16 cellular contexts compared by ENCODE assay signal in genomic region chr5:54514269-54514668, GRCh38. TPM values are rescaled to one million over a fixed set of nuclear protein-coding genes. Genes with fewer than 3 reads are reported as not detected.
DNase-seq lines count a peak whose midpoint lies in the region; ATAC-seq and TF ChIP-seq lines count a peak whose summit lies in the region.
"Had no signal": no experiment of that assay in that cellular context is flagged by ENCODE, and none has a peak within 500 bp of the region (broad histone marks: within the 10 kb centered on the region; RNA-seq: fewer than 3 reads in every experiment).

No MANE protein-coding gene starts in this region.

- POLR2A ChIA-PET in OCI-LY7 (lab: Charles Lee), result no interaction called here

- H4K20me1 ChIP-seq in OCI-LY7 (ENCODE audit: insufficient read depth, low read length), result no peaks in the 10 kb centered on the region

- H3K4me2 ChIP-seq in OCI-LY7 (ENCODE audit: low read length), result no peak overlapping the region

- H3K4me3 ChIP-seq in OCI-LY7 (ENCODE audit: low read depth, low read length, poor library complexity, severe bottlenecking) (no peak overlapping the region), aorta (ENCODE audit: low read length in 2 of 2) (no peak overlapping the region)
- H3K4me3 ChIP-seq: esophagus squamous epithelium, skin epidermis had no signal

- TF ChIP-seq CTCF in OCI-LY7 (conservative IDR thresholded peaks at IDR 0.05; ENCODE audit: low read length) (peak; percentile 29; the same call in 1 of the 2 replicates), foreskin keratinocyte (conservative IDR thresholded peaks at IDR 0.05) (peak; percentile 20), Calu3 (IDR thresholded peaks at IDR 0.05; ENCODE audit: unreplicated experiment) (no peak)

- peaks cover 19% of the 10 kb centered on the region for H3K36me3 Mint-ChIP-seq in Calu3 (ENCODE audit: insufficient read depth, unreplicated experiment)
- peaks cover 4% of the 10 kb centered on the region for H3K36me3 Mint-ChIP-seq in activated CD4-positive, alpha-beta T cell treated with anti-CD3 and anti-CD28 coated beads, Interleukin-2, amount 10 ng/mL, durations not matched to agents 24 days and 14 days (ENCODE audit: low read depth)
- H3K36me3 Mint-ChIP-seq: naive B cell had no signal

- peaks cover 9% of the 10 kb centered on the region for H3K27me3 Mint-ChIP-seq in Calu3 (ENCODE audit: unreplicated experiment)
- H3K27me3 Mint-ChIP-seq in activated CD4-positive, alpha-beta T cell treated with anti-CD3 and anti-CD28 coated beads, Interleukin-2, amount 10 ng/mL, durations not matched to agents 24 days and 14 days, result peaks cover 38% of the 10 kb centered on the region

- intact Hi-C loops in OCI-LY7 (cut with micrococcal nuclease; ENCODE audit: unreplicated experiment), result loop anchor here (10.0 kb wide), 1 partner anchor 631 kb away; no protein-coding TSS in a partner anchor
- intact Hi-C loops in Calu3 (cut with micrococcal nuclease; ENCODE audit: unreplicated experiment), result no loop called here
- intact Hi-C loops in activated CD4-positive, alpha-beta T cell treated with anti-CD3 and anti-CD28 coated beads, Interleukin-2, amount 10 ng/mL, durations not matched to agents 24 days and 14 days (cut with micrococcal nuclease), result loop anchor here (10.0 kb wide), 2 partner anchors 521 to 631 kb away; no protein-coding TSS in a partner anchor
- intact Hi-C loops in aorta (cut with DNase I), result no loop called here

- DNase-seq in NOMO-1 treated with DMSO at 0.1 percent for 48 hours (lab: John Stamatoyannopoulos, UW; ENCODE audit: unreplicated experiment), result peak; percentile 37
- no peak for DNase-seq in NOMO-1 treated with dmso at 0.1 percent for 144 hours (lab: John Stamatoyannopoulos, UW; ENCODE audit: unreplicated experiment)
- DNase-seq in OCI-LY7 (ENCODE audit: low spot score), result peak; percentile 41
- no peak for DNase-seq in foreskin keratinocyte
- DNase-seq in Calu3, result no peak
- no peak for DNase-seq in activated CD4-positive, alpha-beta T cell treated with anti-CD3 and anti-CD28 coated beads, Interleukin-2, amount 10 ng/mL, durations not matched to agents 24 days and 14 days
- no peak for DNase-seq in aorta
- DNase-seq in RPMI8226, result no peak
- DNase-seq: esophagus squamous epithelium, naive B cell, NCI-H146, trophoblast cell had no signal

- H2AFZ ChIP-seq in OCI-LY7 (ENCODE audit: low read length), result no peak overlapping the region

- no peaks in the 10 kb centered on the region for H3K9me2 ChIP-seq in OCI-LY7 (ENCODE audit: insufficient read depth, low read length)

- H3K4me3 Mint-ChIP-seq in Calu3 (ENCODE audit: low read depth, unreplicated experiment), result no peak overlapping the region
- no peak overlapping the region for H3K4me3 Mint-ChIP-seq in activated CD4-positive, alpha-beta T cell treated with anti-CD3 and anti-CD28 coated beads, Interleukin-2, amount 10 ng/mL, durations not matched to agents 24 days and 14 days
- H3K4me3 Mint-ChIP-seq: naive B cell; T-helper 2 cell treated with Interferon-gamma antibody and Interleukin-4, amounts not matched to agents 5 μg/mL and 100 μg/mL, for 36 hours had no signal

- no peak overlapping the region for H3K27ac Mint-ChIP-seq in Calu3 (ENCODE audit: unreplicated experiment)
- no peak overlapping the region for H3K27ac Mint-ChIP-seq in activated CD4-positive, alpha-beta T cell treated with anti-CD3 and anti-CD28 coated beads, Interleukin-2, amount 10 ng/mL, durations not matched to agents 24 days and 14 days
- H3K27ac Mint-ChIP-seq: activated naive CD4-positive, alpha-beta T cell treated with anti-CD3 and anti-CD28 coated beads, Interleukin-2, amount 50 U/mL, for 72 hours; naive B cell; T-helper 2 cell treated with Interferon-gamma antibody and Interleukin-4, amounts not matched to agents 5 μg/mL and 100 μg/mL, for 36 hours had no signal

- peaks cover 19% of the 10 kb centered on the region for H3K4me1 ChIP-seq in OCI-LY7 (ENCODE audit: insufficient read depth, low read length, poor library complexity, severe bottlenecking)
- H3K4me1 ChIP-seq in foreskin keratinocyte, result peaks cover 3% of the 10 kb centered on the region
- H3K4me1 ChIP-seq in aorta (ENCODE audit: control insufficient read depth in 1 of 2, insufficient read depth in 2 of 2, low read length in 2 of 2), result no peaks in the 10 kb centered on the region

- H3K36me3 ChIP-seq in OCI-LY7 (ENCODE audit: insufficient read depth, low read length), result no peaks in the 10 kb centered on the region
- peaks cover 0 to under 1% of the 10 kb centered on the region in 2 donors for H3K36me3 ChIP-seq in aorta (ENCODE audit: control insufficient read depth in 1 of 2, insufficient read depth in 2 of 2, low read length in 1 of 2)

- H3K27ac ChIP-seq in OCI-LY7 (ENCODE audit: low read depth, low read length, poor library complexity, severe bottlenecking) (no peak overlapping the region), foreskin keratinocyte (no peak overlapping the region), aorta (ENCODE audit: low read depth in 1 of 2, low read length in 2 of 2) (no peak overlapping the region)
- H3K27ac ChIP-seq: esophagus squamous epithelium had no signal

- 19 to 37% methylated on average over 4 of the region's 4 CpGs for WGBS in aorta, 2 donors

- H3K79me2 ChIP-seq in OCI-LY7 (ENCODE audit: insufficient read depth, low read depth, low read length), result no peaks in the 10 kb centered on the region

- no peaks in the 10 kb centered on the region for H3K9me3 Mint-ChIP-seq in Calu3 (ENCODE audit: low read depth, unreplicated experiment)
- no peaks in the 10 kb centered on the region for H3K9me3 Mint-ChIP-seq in activated CD4-positive, alpha-beta T cell treated with anti-CD3 and anti-CD28 coated beads, Interleukin-2, amount 10 ng/mL, durations not matched to agents 24 days and 14 days
- H3K9me3 Mint-ChIP-seq: activated naive CD4-positive, alpha-beta T cell treated with anti-CD3 and anti-CD28 coated beads, Interleukin-2, amount 50 U/mL, for 72 hours; T-helper 2 cell treated with Interferon-gamma antibody and Interleukin-4, amounts not matched to agents 5 μg/mL and 100 μg/mL, for 36 hours had no signal

- no peak for ATAC-seq in foreskin keratinocyte
- ATAC-seq in aorta (ENCODE audit: low FRiP score), result no peak
- ATAC-seq: activated naive CD4-positive, alpha-beta T cell treated with anti-CD3 and anti-CD28 coated beads, Interleukin-2, amount 50 U/mL, for 72 hours had no signal

- no TSS peak for BruUV-seq in OCI-LY7 (replicated peaks; lab: Mats Ljungman, UMichigan)
- no TSS peak for BruUV-seq in Calu3 (replicated peaks; lab: Mats Ljungman, UMichigan)

- CTCF ChIA-PET in OCI-LY7 (lab: Charles Lee; ENCODE audit: unreplicated experiment), result no interaction called here
- CTCF ChIA-PET in Calu3 (lab: Charles Lee), result no interaction called here

- peaks cover 15% of the 10 kb centered on the region for H3K4me1 Mint-ChIP-seq in Calu3 (ENCODE audit: low read depth, unreplicated experiment)
- peaks cover 12% of the 10 kb centered on the region for H3K4me1 Mint-ChIP-seq in activated CD4-positive, alpha-beta T cell treated with anti-CD3 and anti-CD28 coated beads, Interleukin-2, amount 10 ng/mL, durations not matched to agents 24 days and 14 days

- no peaks in the 10 kb centered on the region for H3K9me3 ChIP-seq in OCI-LY7 (ENCODE audit: low read length)
- no peaks in the 10 kb centered on the region for H3K9me3 ChIP-seq in aorta (ENCODE audit: control insufficient read depth, low read length)
- H3K9me3 ChIP-seq: esophagus squamous epithelium had no signal

- H3K27me3 ChIP-seq in foreskin keratinocyte (no peaks in the 10 kb centered on the region), aorta (ENCODE audit: control insufficient read depth in 1 of 2, insufficient read depth in 2 of 2, low read length in 1 of 2) (no peaks in the 10 kb centered on the region)
- H3K27me3 ChIP-seq: esophagus squamous epithelium had no signal

RNA-seq across cellular contexts. Expression of gene SNX18, which starts 3.3 kb away (rescaled TPM):
- total RNA-seq in OCI-LY7 (2014; rRNA removed; shearing (Covaris generic)), result 9.9 and 14.6 TPM in 2 replicates
- 6.3 and 7.7 TPM in 2 replicates for total RNA-seq in OCI-LY7 (2022)
- 12.0 and 12.8 TPM in 2 replicates for total RNA-seq in foreskin keratinocyte
- 3.7 and 3.9 TPM in 2 replicates for polyA plus RNA-seq in foreskin keratinocyte
- total RNA-seq in Calu3 (2022), result 22.8 and 26.2 TPM in 2 replicates
- total RNA-seq in activated CD4-positive, alpha-beta T cell treated with anti-CD3 and anti-CD28 coated beads, Interleukin-2, amount 10 ng/mL, durations not matched to agents 24 days and 14 days, result 12.9 and 13.1 TPM in 2 replicates
- total RNA-seq in aorta, result 100 to 1,000 TPM in 1 of 2 donors, 10 to 100 TPM in 1; 84.4 to 110 TPM
- 10 to 100 TPM; 31.6 to 37.3 TPM for polyA plus RNA-seq in aorta

RNA-seq across cellular contexts. Expression of gene HSPB3, which starts 58.8 kb away (rescaled TPM):
- total RNA-seq in OCI-LY7 (2014; rRNA removed; shearing (Covaris generic)), result not detected in 2 replicates
- total RNA-seq in OCI-LY7 (2022), result not detected in 2 replicates
- not detected in 2 replicates for total RNA-seq in foreskin keratinocyte
- not detected in 2 replicates for polyA plus RNA-seq in foreskin keratinocyte
- total RNA-seq in Calu3 (2022), result not detected in 2 replicates
- not detected in 2 replicates for total RNA-seq in activated CD4-positive, alpha-beta T cell treated with anti-CD3 and anti-CD28 coated beads, Interleukin-2, amount 10 ng/mL, durations not matched to agents 24 days and 14 days
- total RNA-seq in aorta, result 1 to 10 TPM in 1 of 2 donors, not detected in 1; 1.5 TPM
- polyA plus RNA-seq in aorta, result 1 to 10 TPM; 1.1 to 1.5 TPM
- total RNA-seq: activated CD8-positive, alpha-beta memory T cell treated with anti-CD3 and anti-CD28 coated beads for 36 hours; activated naive CD4-positive, alpha-beta T cell treated with anti-CD3 and anti-CD28 coated beads, Interleukin-2, amount 50 U/mL, for 72 hours had no signal

Comparison
In these comparisons a context has a peak if more than half of its experiments do, and no peak if none do; other contexts are left out.
1. DNase-seq: peak in NOMO-1 treated with DMSO at 0.1 percent for 48 hours (single experiment) and OCI-LY7 (single experiment); none in NOMO-1 treated with dmso at 0.1 percent for 144 hours (single experiment), foreskin keratinocyte (0 of 2), Calu3 (single experiment), activated CD4-positive, alpha-beta T cell treated with anti-CD3 and anti-CD28 coated beads, Interleukin-2, amount 10 ng/mL, durations not matched to agents 24 days and 14 days (single experiment), aorta (0 of 2) and RPMI8226 (single experiment).
2. intact Hi-C loops: an anchor here in OCI-LY7 (10.0 kb wide) and activated CD4-positive, alpha-beta T cell treated with anti-CD3 and anti-CD28 coated beads, Interleukin-2, amount 10 ng/mL, durations not matched to agents 24 days and 14 days (10.0 kb wide); none called in Calu3 and aorta.